ENCODE assay signal across 7 cellular contexts in genomic region chr6:7143161-7143974, GRCh38. TPM values are rescaled to one million over a fixed set of nuclear protein-coding genes. Genes with fewer than 3 reads are reported as not detected.
A peak's percentile ranks its signal among the peaks of the same experiment; 100 is the strongest.
DNase-seq lines count a peak whose midpoint lies in the region; ATAC-seq and TF ChIP-seq lines count a peak whose summit lies in the region.

No MANE protein-coding gene starts in this region.

- POLR2A ChIA-PET in HEK293T (lab: Yijun Ruan, JAX), result interaction anchor here (0.9 kb wide), 1 partner anchor 9 kb away, joined by 4 read pairs; no protein-coding TSS in a partner anchor

- intact Hi-C loops in psoas muscle (cut with DNase I), result no loop called here

- H3K4me3 ChIP-seq in endodermal cell (ENCODE audit: low read length) (no peak overlapping the region), psoas muscle (no peak overlapping the region)

- CTCF ChIA-PET in HEK293T (lab: Yijun Ruan, JAX), result interaction anchor here (0.5 to 1.2 kb wide), 4 partner anchors 10 to 447 kb away, joined by 3 to 4 read pairs (median 4); no protein-coding TSS in a partner anchor

- H3K4me1 Mint-ChIP-seq in endodermal cell, result peaks cover 68% of the 10 kb centered on the region

- H3K27ac ChIP-seq in endodermal cell (ENCODE audit: low read depth, low read length) (no peak overlapping the region), psoas muscle (peak overlapping the region; percentile 99)

- H3K9me3 Mint-ChIP-seq in endodermal cell, result no peaks in the 10 kb centered on the region

- ATAC-seq in psoas muscle, result no peak
- no peak for ATAC-seq in GM18861 (IDR thresholded peaks at IDR 0.05; ENCODE audit: unreplicated experiment)
- ATAC-seq in GM19455 (IDR thresholded peaks at IDR 0.05; ENCODE audit: unreplicated experiment), result no peak

- peak; percentile 55 for TF ChIP-seq CTCF in endodermal cell (conservative IDR thresholded peaks at IDR 0.05)
- TF ChIP-seq CTCF in psoas muscle (IDR thresholded peaks at IDR 0.05), result peak; percentile 22

- H3K36me3 ChIP-seq in endodermal cell (ENCODE audit: control insufficient read depth, insufficient read depth, low read length) (no peaks in the 10 kb centered on the region), psoas muscle (ENCODE audit: insufficient read depth in 1 of 2, low read depth in 1 of 2) (no peaks in the 10 kb centered on the region)

- H3K27me3 ChIP-seq in endodermal cell (ENCODE audit: control insufficient read depth, insufficient read depth, low read length, poor library complexity, severe bottlenecking) (no peaks in the 10 kb centered on the region), psoas muscle (ENCODE audit: insufficient read depth in 3 of 3, low read length in 2 of 3) (no peaks in the 10 kb centered on the region)

- peak overlapping the region; percentile 53 for H3K27ac Mint-ChIP-seq in endodermal cell

- peak overlapping the region; percentile 3 for H3K4me3 Mint-ChIP-seq in endodermal cell

- H3K9ac ChIP-seq in endodermal cell (ENCODE audit: extremely low read depth, low read length, poor library complexity, severe bottlenecking), result no peak overlapping the region

- DNase-seq in HEK293T (ENCODE audit: extremely low spot score), result no peak
- DNase-seq in NCI-H2196 treated with DMSO at 0.1 percent for 48 hours (lab: John Stamatoyannopoulos, UW; ENCODE audit: unreplicated experiment), result peak; percentile 68
- peak; percentile 59 for DNase-seq in endodermal cell
- no peak for DNase-seq in psoas muscle
- no peak for DNase-seq in kidney tubule cell (ENCODE audit: low spot score)

- WGBS in endodermal cell (ENCODE audit: insufficient coverage in 1 of 2, insufficient read length in 1 of 2), 2 experiments, result 58 to 76% methylated on average over 6 to 11 of the region's 11 CpGs
- 43 to 61% (median 50%) methylated on average over 11 of the region's 11 CpGs for WGBS in psoas muscle, 3 donors

- H3K4me1 ChIP-seq in endodermal cell (ENCODE audit: control insufficient read depth, insufficient read depth, low read length) (peaks cover 34% of the 10 kb centered on the region), psoas muscle (peaks cover 73% of the 10 kb centered on the region)

- H3K36me3 Mint-ChIP-seq in endodermal cell (ENCODE audit: low read depth), result no peaks in the 10 kb centered on the region

- H3K9me3 ChIP-seq in endodermal cell (ENCODE audit: control insufficient read depth, low read length), result no peaks in the 10 kb centered on the region
- H3K9me3 ChIP-seq in psoas muscle, result no peaks in the 10 kb centered on the region

- no peaks in the 10 kb centered on the region for H3K27me3 Mint-ChIP-seq in endodermal cell (ENCODE audit: insufficient read depth)

TF ChIP-seq in HEK293T, 16 proteins besides CTCF, POLR2A, EP300 and RAD21:
- TF ChIP-seq FOXK2 (IDR thresholded peaks at IDR 0.05) (no peak), ZNF384 (IDR thresholded peaks at IDR 0.05) (peak; percentile 96)

RNA-seq across cellular contexts. Expression of gene RREB1, which starts 35.6 kb away (rescaled TPM):
- total RNA-seq in endodermal cell, result 10 to 100 TPM; 51.2 to 64.3 TPM
- 13.7 TPM for polyA plus RNA-seq in endodermal cell (2013, experiment 1 of 2)
- polyA plus RNA-seq in endodermal cell (2013, experiment 2 of 2), result 15.6 TPM
- 10 to 100 TPM; 32.7 to 49.4 (median 39.6) TPM for total RNA-seq in psoas muscle
- polyA plus RNA-seq in psoas muscle, result 10 to 100 TPM in 1 of 3 donors, 1 to 10 TPM in 2; 4.6 to 15.1 (median 8.9) TPM

Comparison
In these comparisons a context has a peak if more than half of its experiments do, and no peak if none do; other contexts are left out.
1. DNase-seq: peak in NCI-H2196 treated with DMSO at 0.1 percent for 48 hours (single experiment) and endodermal cell (single experiment); none in HEK293T (single experiment), psoas muscle (0 of 2) and kidney tubule cell (single experiment).